In genomic region chr9:121278535-121279169, GRCh38 we compare ENCODE assay signal across 9 cellular contexts. TPM values are rescaled to one million over a fixed set of nuclear protein-coding genes. Genes with fewer than 3 reads are reported as not detected.
DNase-seq lines count a peak whose midpoint lies in the region; ATAC-seq and TF ChIP-seq lines count a peak whose summit lies in the region.
"Had no signal": no experiment of that assay in that cellular context is flagged by ENCODE, and none has a peak within 500 bp of the region (broad histone marks: within the 10 kb centered on the region; RNA-seq: fewer than 3 reads in every experiment).

No MANE protein-coding gene starts in this region.

- H3K4me2 ChIP-seq in trophoblast cell (ENCODE audit: low read length) = peak overlapping the region; percentile 41

- H3K27me3 ChIP-seq in trophoblast cell (ENCODE audit: insufficient read depth, low read length) = no peaks in the 10 kb centered on the region

- H4K12ac ChIP-seq in trophoblast cell (ENCODE audit: low read depth, low read length) = no peak overlapping the region

- intact Hi-C loops in Right ventricle myocardium superior (cut with DNase I) = no loop called here

- no peak overlapping the region for H3K4me3 ChIP-seq in trophoblast cell (ENCODE audit: low read depth, low read length)

- H3K4me1 ChIP-seq in trophoblast cell (ENCODE audit: control insufficient read depth in 1 of 2, insufficient read depth in 2 of 2, low read length in 2 of 2) = peaks cover 37 to 42% of the 10 kb centered on the region in 2 experiments

- no peaks in the 10 kb centered on the region for H3K27me3 Mint-ChIP-seq in activated naive CD8-positive, alpha-beta T cell treated with anti-CD3 and anti-CD28 coated beads, Interleukin-2, amount 50 U/mL, for 24 hours
- H3K27me3 Mint-ChIP-seq: activated naive CD8-positive, alpha-beta T cell had no signal

- H3K18ac ChIP-seq in trophoblast cell (ENCODE audit: low read length) = peak overlapping the region; percentile 26

- ATAC-seq in activated naive CD8-positive, alpha-beta T cell treated with anti-CD3 and anti-CD28 coated beads, Interleukin-2, amount 50 U/mL, for 24 hours = peak; percentile 65
- peak; percentile 59 for ATAC-seq in Right ventricle myocardium superior (ENCODE audit: poor library complexity)
- ATAC-seq in GM19328 (IDR thresholded peaks at IDR 0.05; ENCODE audit: unreplicated experiment) = no peak
- ATAC-seq in GM19023 (IDR thresholded peaks at IDR 0.05; ENCODE audit: unreplicated experiment) = no peak

- H3K36me3 Mint-ChIP-seq in activated naive CD8-positive, alpha-beta T cell treated with anti-CD3 and anti-CD28 coated beads, Interleukin-2, amount 50 U/mL, for 24 hours (ENCODE audit: low read depth) = no peaks in the 10 kb centered on the region

- H2BK120ac ChIP-seq in trophoblast cell (ENCODE audit: insufficient read depth, low read length, poor library complexity) = peak overlapping the region; percentile 89

- peaks cover 8% of the 10 kb centered on the region for H3K4me1 Mint-ChIP-seq in activated naive CD8-positive, alpha-beta T cell treated with anti-CD3 and anti-CD28 coated beads, Interleukin-2, amount 50 U/mL, for 24 hours

- no peak overlapping the region for H3K9ac ChIP-seq in trophoblast cell (ENCODE audit: low read length)

- H3K36me3 ChIP-seq in trophoblast cell (ENCODE audit: control insufficient read depth in 1 of 2, insufficient read depth in 2 of 2, low read length in 2 of 2) = peaks cover 3 to 8% of the 10 kb centered on the region in 2 experiments

- no peak overlapping the region for H3K4me3 Mint-ChIP-seq in activated naive CD8-positive, alpha-beta T cell treated with anti-CD3 and anti-CD28 coated beads, Interleukin-2, amount 50 U/mL, for 24 hours
- H3K4me3 Mint-ChIP-seq: activated naive CD8-positive, alpha-beta T cell had no signal

- H3K79me1 ChIP-seq in trophoblast cell (ENCODE audit: low read length) = peaks cover 22% of the 10 kb centered on the region

- no peaks in the 10 kb centered on the region for H3K79me2 ChIP-seq in trophoblast cell (ENCODE audit: control insufficient read depth, insufficient read depth, low read length, poor library complexity)

- no peak overlapping the region for H2AFZ ChIP-seq in trophoblast cell (ENCODE audit: insufficient read depth, low read length, poor library complexity)

- POLR2A ChIA-PET in HEK293T (lab: Yijun Ruan, JAX) = interaction anchor here (0.9 to 1.7 kb wide), 3 partner anchors 9 to 65 kb away, joined by 3 to 6 read pairs (median 3); partner anchors contain the start of gene GSN

- H3K9me3 ChIP-seq in trophoblast cell (ENCODE audit: insufficient read depth, low read depth, low read length) = no peaks in the 10 kb centered on the region

- peak overlapping the region; percentile 58 for H2BK12ac ChIP-seq in trophoblast cell (ENCODE audit: low read length)

- H3K4ac ChIP-seq in trophoblast cell (ENCODE audit: low read depth, low read length) = no peak overlapping the region

- peak overlapping the region; percentile 5 for H3K27ac Mint-ChIP-seq in activated naive CD8-positive, alpha-beta T cell treated with anti-CD3 and anti-CD28 coated beads, Interleukin-2, amount 50 U/mL, for 24 hours
- H3K27ac Mint-ChIP-seq: activated naive CD8-positive, alpha-beta T cell had no signal

- H2AK5ac ChIP-seq in trophoblast cell (ENCODE audit: low read length) = peak overlapping the region; percentile 1

- CTCF ChIA-PET in HEK293T (lab: Yijun Ruan, JAX) = interaction anchor here (0.6 to 2.4 kb wide), 15 partner anchors 9 to 126 kb away, joined by 3 to 28 read pairs (median 4); partner anchors contain the start of gene GSN

- peak overlapping the region; percentile 50 for H3K14ac ChIP-seq in trophoblast cell (ENCODE audit: low read length)

- H4K8ac ChIP-seq in trophoblast cell (ENCODE audit: low read depth, low read length) = peak overlapping the region; percentile 49

- no peaks in the 10 kb centered on the region for H3K9me3 Mint-ChIP-seq in activated naive CD8-positive, alpha-beta T cell treated with anti-CD3 and anti-CD28 coated beads, Interleukin-2, amount 50 U/mL, for 24 hours

- H3K27ac ChIP-seq in trophoblast cell (ENCODE audit: low read depth, low read length) = peak overlapping the region; percentile 96

- peak overlapping the region; percentile 59 for H2BK5ac ChIP-seq in trophoblast cell (ENCODE audit: low read depth, low read length, poor library complexity)

- H4K91ac ChIP-seq in trophoblast cell (ENCODE audit: low read depth, low read length) = peak overlapping the region; percentile 36

- DNase-seq in DMS153 (lab: John Stamatoyannopoulos, UW) = peak; percentile 47
- DNase-seq in HEK293T (ENCODE audit: extremely low spot score) = peak; percentile 71
- DNase-seq in NOMO-1 (lab: John Stamatoyannopoulos, UW; ENCODE audit: unreplicated experiment in 2 of 2) = peak; percentile 30 to 34
- DNase-seq in activated naive CD8-positive, alpha-beta T cell treated with anti-CD3 and anti-CD28 coated beads, Interleukin-2, amount 50 U/mL, for 24 hours = peak; percentile 52
- DNase-seq in Right ventricle myocardium superior = peak; percentile 68
- DNase-seq in trophoblast cell = peak; percentile 84 to 93

- no peak overlapping the region for H3K23ac ChIP-seq in trophoblast cell (ENCODE audit: low read length)

- WGBS in trophoblast cell (ENCODE audit: extremely low coverage, insufficient coverage, insufficient read length) = no CpG with 5 or more reads among the region's 13 CpGs

TF ChIP-seq in HEK293T, 16 proteins besides CTCF, POLR2A, EP300 and RAD21:
- TF ChIP-seq BHLHE40 (IDR thresholded peaks at IDR 0.05; ENCODE audit: borderline replicate concordance) (peak; percentile 56), NFRKB (IDR thresholded peaks at IDR 0.05) (no peak), L3MBTL2 (conservative IDR thresholded peaks at IDR 0.05) (peak; percentile 98), ZNF384 (IDR thresholded peaks at IDR 0.05) (no peak)

RNA-seq across cellular contexts. Expression of gene GSN, which starts 10.7 kb away (rescaled TPM):
- 837 TPM for total RNA-seq in Right ventricle myocardium superior
- 103 and 105 TPM in 2 replicates for polyA plus RNA-seq in trophoblast cell (2013)

Comparison
In these comparisons a context has a peak if more than half of its experiments do, and no peak if none do; other contexts are left out.
1. DNase-seq: peak in every context shown above with its lines; median percentile 88 in trophoblast cell; 71 in HEK293T; 68 in Right ventricle myocardium superior; 52 in activated naive CD8-positive, alpha-beta T cell treated with anti-CD3 and anti-CD28 coated beads, Interleukin-2, amount 50 U/mL, for 24 hours; 47 in DMS153; 32 in NOMO-1.
2. ATAC-seq: peak in activated naive CD8-positive, alpha-beta T cell treated with anti-CD3 and anti-CD28 coated beads, Interleukin-2, amount 50 U/mL, for 24 hours (single experiment) and Right ventricle myocardium superior (single experiment); none in GM19328 (single experiment) and GM19023 (single experiment).